21 cellular contexts compared by ENCODE assay signal in the genomic region with DNA sequence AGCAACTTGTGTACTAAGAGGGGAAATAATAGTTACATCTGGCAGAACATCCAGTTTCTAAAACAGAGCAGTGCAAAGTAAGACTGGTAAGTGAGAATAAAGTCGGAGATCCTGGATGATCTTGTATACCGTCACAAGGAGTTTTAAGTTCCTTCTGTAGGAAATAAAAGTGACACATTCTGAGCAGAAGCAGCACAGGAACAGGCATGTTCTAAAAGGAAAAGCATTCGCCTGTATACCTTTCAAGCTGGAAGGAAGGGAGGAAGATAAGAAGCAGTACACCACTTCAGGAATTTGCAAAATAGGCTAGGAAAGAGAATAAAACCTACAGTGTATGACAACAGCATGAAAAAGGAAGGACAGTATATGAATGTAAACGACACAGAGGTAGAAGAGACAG.
"Had no signal": no experiment of that assay in that cellular context is flagged by ENCODE, and none has a peak within 500 bp of the region (broad histone marks: within the 10 kb centered on the region; RNA-seq: fewer than 3 reads in every experiment).

No MANE protein-coding gene starts in this region.

- H3K9me3 ChIP-seq: gastroesophageal sphincter, neutrophil, sigmoid colon, tibial nerve had no signal

- H3K27me3 ChIP-seq: cardiac muscle cell, gastroesophageal sphincter, neutrophil, sigmoid colon, tibial nerve had no signal

- H3K4me3 ChIP-seq: cardiac muscle cell, gastroesophageal sphincter, lung, sigmoid colon, skin epidermis, tibial nerve had no signal

- H3K27ac ChIP-seq: cardiac muscle cell, gastroesophageal sphincter, neutrophil, skin epidermis, tibial nerve had no signal

- H3K4me1 ChIP-seq: gastroesophageal sphincter, tibial nerve had no signal

- ATAC-seq: effector memory CD8-positive, alpha-beta T cell; gastroesophageal sphincter; left colon; left ventricle myocardium superior; naive thymus-derived CD4-positive, alpha-beta T cell; stimulated activated effector memory CD8-positive, alpha-beta T cell treated with anti-CD3 and anti-CD28 coated beads, Interleukin-12 subunit alpha, Interleukin-12 subunit beta, amount 100 ng/mL, for 72 hours; stimulated activated naive CD8-positive, alpha-beta T cell treated with anti-CD3 and anti-CD28 coated beads, Interleukin-15, Interleukin-2, amounts not matched to agents 100 U/mL and 50 U/mL, for 24 hours had no signal

- DNase-seq: effector memory CD8-positive, alpha-beta T cell; erythroblast; glutamatergic neuron; immature natural killer cell; left colon; left ventricle myocardium superior; mesendoderm; naive thymus-derived CD4-positive, alpha-beta T cell; posterior cingulate gyrus; sigmoid colon; stimulated activated CD4-positive, alpha-beta T cell treated with anti-CD3 and anti-CD28 coated beads, Interleukin-12 subunit alpha, Interleukin-12 subunit beta, amount 100 ng/mL, for 4 hours; stimulated activated CD4-positive, alpha-beta T cell treated with anti-CD3 and anti-CD28 coated beads, Interleukin-2, amount 100 ng/mL, for 48 hours; stimulated activated CD8-positive, alpha-beta memory T cell treated with anti-CD3 and anti-CD28 coated beads, Interleukin-4, amount 100 ng/mL, for 48 hours; stimulated activated naive CD8-positive, alpha-beta T cell treated with anti-CD3 and anti-CD28 coated beads, Interleukin-15, Interleukin-2, amounts not matched to agents 100 U/mL and 50 U/mL, for 24 hours had no signal

- H3K36me3 ChIP-seq: cardiac muscle cell, gastroesophageal sphincter, neutrophil, sigmoid colon, tibial nerve had no signal
